In genomic region chr1:240946926-240947325, GRCh38 we compare ENCODE assay signal across 8 cellular contexts.
A peak's percentile ranks its signal among the peaks of the same experiment; 100 is the strongest.
DNase-seq lines count a peak whose midpoint lies in the region; TF ChIP-seq lines count a peak whose summit lies in the region.

No MANE protein-coding gene starts in this region.

- no peak overlapping the region for H3K4me3 ChIP-seq in astrocyte of the spinal cord (ENCODE audit: low read depth, low read length)

- H3K4me1 Mint-ChIP-seq in nephron, result no peaks in the 10 kb centered on the region

- in situ Hi-C loops in astrocyte of the spinal cord (cut with HindIII; ENCODE audit: low sequenced_read_pairs), result no loop called here

- no peaks in the 10 kb centered on the region for H3K9me3 Mint-ChIP-seq in nephron

- no peak overlapping the region for H3K27ac Mint-ChIP-seq in nephron

- TF ChIP-seq CTCF in GM20000 (IDR thresholded peaks at IDR 0.05; ENCODE audit: extremely low read depth, missing control alignments) (no peak), LNCAP (IDR thresholded peaks at IDR 0.05) (peak; percentile 51), astrocyte of the spinal cord (IDR thresholded peaks at IDR 0.05; ENCODE audit: low read depth, low read length) (peak; percentile 58), nephron (IDR thresholded peaks at IDR 0.05; ENCODE audit: unreplicated experiment in 3 of 3) (peak; percentile 19 to 46 (median 29))

- H3K4me3 Mint-ChIP-seq in nephron, result no peak overlapping the region

- DNase-seq in Daoy (ENCODE audit: low read depth), result peak; percentile 48
- peak; percentile 27 for DNase-seq in GM20000 (ENCODE audit: low spot score)
- DNase-seq in astrocyte of the spinal cord (ENCODE audit: low read depth, low spot score), result peak; percentile 47
- DNase-seq in stimulated activated CD4-positive, alpha-beta T cell treated with anti-CD3 and anti-CD28 coated beads, Interleukin-1b, Interleukin-23, amount 100 ng/mL, for 48 hours, result no peak
- no peak for DNase-seq in NCI-H1048 (lab: John Stamatoyannopoulos, UW)
- no peak for DNase-seq in NCI-H2171 treated with DMSO at 0.1 percent for 48 hours (lab: John Stamatoyannopoulos, UW)

- no peaks in the 10 kb centered on the region for H3K36me3 Mint-ChIP-seq in nephron (ENCODE audit: low read depth)

- H3K27me3 Mint-ChIP-seq in nephron (ENCODE audit: low read depth), result no peaks in the 10 kb centered on the region

Comparison
In these comparisons a context has a peak if more than half of its experiments do, and no peak if none do; other contexts are left out.
1. DNase-seq: peak in Daoy (single experiment), GM20000 (single experiment) and astrocyte of the spinal cord (single experiment); none in stimulated activated CD4-positive, alpha-beta T cell treated with anti-CD3 and anti-CD28 coated beads, Interleukin-1b, Interleukin-23, amount 100 ng/mL, for 48 hours (single experiment), NCI-H1048 (single experiment) and NCI-H2171 treated with DMSO at 0.1 percent for 48 hours (single experiment).